30 cellular contexts compared by ENCODE assay signal in the genomic region with DNA sequence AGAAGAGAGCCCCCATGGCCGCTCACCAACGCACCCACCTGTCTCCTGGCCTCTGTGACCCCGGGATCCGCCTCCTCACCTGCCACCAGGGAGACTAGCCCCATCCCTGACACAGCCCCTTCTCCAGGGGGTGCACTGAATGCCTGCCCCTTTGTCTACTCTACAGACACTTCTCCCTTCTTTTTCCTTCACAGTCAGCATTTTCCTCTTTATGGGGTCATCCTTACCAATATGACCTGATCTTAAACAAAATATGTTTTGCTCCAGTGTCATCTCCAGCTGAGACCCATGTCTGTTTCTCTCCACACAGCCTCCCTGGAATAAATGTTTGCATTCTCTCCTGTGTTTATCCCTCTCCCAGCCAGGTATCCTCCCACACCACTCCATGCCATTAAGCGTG. TPM values are rescaled to one million over a fixed set of nuclear protein-coding genes. Genes with fewer than 3 reads are reported as not detected.
"Had no signal": no experiment of that assay in that cellular context is flagged by ENCODE, and none has a peak within 500 bp of the region (broad histone marks: within the 10 kb centered on the region; RNA-seq: fewer than 3 reads in every experiment).

No MANE protein-coding gene starts in this region.

- DNase-seq: activated CD4-positive, alpha-beta memory T cell treated with anti-CD3 and anti-CD28 coated beads, Interleukin-2, amount 10 ng/mL, durations not matched to agents 7 days and 5 days; activated CD4-positive, alpha-beta T cell treated with anti-CD3 and anti-CD28 coated beads, Interleukin-2, amount 10 ng/mL, durations not matched to agents 24 days and 14 days; activated CD4-positive, CD25-positive, alpha-beta regulatory T cell; activated gamma-delta T cell treated with Interleukin-2 at 50 U/mL for 16 hours; adrenal gland; brain microvascular endothelial cell; caudate nucleus; effector CD4-positive, alpha-beta T cell; heart right ventricle; islet precursor cell; left cardiac atrium; nephron progenitor cell; pancreas; right cardiac atrium; stimulated activated CD4-positive, alpha-beta T cell treated with anti-CD3 and anti-CD28 coated beads, Interleukin-1b, Interleukin-23, amount 100 ng/mL, for 48 hours; stimulated activated naive CD4-positive, alpha-beta T cell had no signal

- H3K4me3 ChIP-seq: adrenal gland, ascending aorta, heart right ventricle, pancreas, thoracic aorta, upper lobe of left lung had no signal

- H3K27me3 Mint-ChIP-seq: activated naive CD8-positive, alpha-beta T cell had no signal

- H3K36me3 ChIP-seq: adrenal gland, ascending aorta, brain microvascular endothelial cell, heart right ventricle, pancreas, thoracic aorta, upper lobe of left lung had no signal

- H3K4me1 ChIP-seq: adrenal gland, ascending aorta, heart right ventricle, pancreas, upper lobe of left lung had no signal

- H3K4me3 Mint-ChIP-seq: activated CD4-positive, alpha-beta memory T cell treated with anti-CD3 and anti-CD28 coated beads, Interleukin-2, amount 10 ng/mL, durations not matched to agents 7 days and 5 days; activated CD4-positive, alpha-beta T cell treated with anti-CD3 and anti-CD28 coated beads, Interleukin-2, amount 10 ng/mL, durations not matched to agents 24 days and 14 days; activated naive CD8-positive, alpha-beta T cell; activated T-helper 1 cell treated with anti-CD3 and anti-CD28 coated beads, Interleukin-12 subunit alpha, Interleukin-12 subunit beta, Interleukin-2, Interleukin-4 antibody, amounts not matched to agents 30 ng/mL and 10 ng/mL and 1 ng/mL, durations not matched to agents 14 hours and 24 hours and 36 hours; dendritic cell treated with granulocyte-macrophage colony-stimulating factor and Interleukin-4, amounts not matched to agents 40 ng/mL and 50 ng/mL, for 4 days; nephron progenitor cell; T-helper 1 cell treated with Interleukin-12 subunit alpha and Interleukin-12 subunit beta and Interleukin-4 antibody, amounts not matched to agents 30 μg/mL and 1 μg/mL, for 36 hours had no signal

- H3K9me3 ChIP-seq: adrenal gland, ascending aorta, heart right ventricle, pancreas, thoracic aorta, upper lobe of left lung had no signal

- H3K36me3 Mint-ChIP-seq: activated naive CD8-positive, alpha-beta T cell had no signal

- H3K27ac Mint-ChIP-seq: activated CD4-positive, alpha-beta memory T cell treated with anti-CD3 and anti-CD28 coated beads, Interleukin-2, amount 10 ng/mL, durations not matched to agents 7 days and 5 days; activated CD4-positive, alpha-beta T cell treated with anti-CD3 and anti-CD28 coated beads, Interleukin-2, amount 10 ng/mL, durations not matched to agents 24 days and 14 days; activated naive CD8-positive, alpha-beta T cell; activated T-helper 1 cell treated with anti-CD3 and anti-CD28 coated beads, Interleukin-12 subunit alpha, Interleukin-12 subunit beta, Interleukin-2, Interleukin-4 antibody, amounts not matched to agents 30 ng/mL and 10 ng/mL and 1 ng/mL, durations not matched to agents 14 hours and 24 hours and 36 hours; dendritic cell treated with granulocyte-macrophage colony-stimulating factor and Interleukin-4, amounts not matched to agents 40 ng/mL and 50 ng/mL, for 4 days; nephron progenitor cell; T-helper 1 cell treated with Interleukin-12 subunit alpha and Interleukin-12 subunit beta and Interleukin-4 antibody, amounts not matched to agents 30 μg/mL and 1 μg/mL, for 36 hours had no signal

- H3K9me3 Mint-ChIP-seq: activated CD4-positive, alpha-beta memory T cell treated with anti-CD3 and anti-CD28 coated beads, Interleukin-2, amount 10 ng/mL, durations not matched to agents 7 days and 5 days; activated CD4-positive, alpha-beta T cell treated with anti-CD3 and anti-CD28 coated beads, Interleukin-2, amount 10 ng/mL, durations not matched to agents 24 days and 14 days; activated T-helper 1 cell treated with anti-CD3 and anti-CD28 coated beads, Interleukin-12 subunit alpha, Interleukin-12 subunit beta, Interleukin-2, Interleukin-4 antibody, amounts not matched to agents 30 ng/mL and 10 ng/mL and 1 ng/mL, durations not matched to agents 14 hours and 24 hours and 36 hours; dendritic cell treated with granulocyte-macrophage colony-stimulating factor and Interleukin-4, amounts not matched to agents 40 ng/mL and 50 ng/mL, for 4 days; T-helper 1 cell treated with Interleukin-12 subunit alpha and Interleukin-12 subunit beta and Interleukin-4 antibody, amounts not matched to agents 30 μg/mL and 1 μg/mL, for 36 hours had no signal

- H3K27me3 ChIP-seq: adrenal gland, ascending aorta, brain microvascular endothelial cell, pancreas, upper lobe of left lung had no signal

- ATAC-seq: heart right ventricle, left cardiac atrium, pancreas, right cardiac atrium had no signal

- H3K27ac ChIP-seq: adrenal gland, ascending aorta, brain microvascular endothelial cell, heart right ventricle, pancreas, thoracic aorta, upper lobe of left lung had no signal

RNA-seq across cellular contexts. Expression of gene CCR6, which starts 14.6 kb away (rescaled TPM):
- total RNA-seq: activated CD4-positive, alpha-beta T cell treated with anti-CD3 and anti-CD28 coated beads, Interleukin-2, amount 10 ng/mL, durations not matched to agents 24 days and 14 days; activated T-helper 1 cell treated with anti-CD3 and anti-CD28 coated beads, Interleukin-12 subunit alpha, Interleukin-12 subunit beta, Interleukin-2, Interleukin-4 antibody, amounts not matched to agents 30 ng/mL and 10 ng/mL and 1 ng/mL, durations not matched to agents 14 hours and 24 hours and 36 hours; adrenal gland; ascending aorta; epithelial cell of proximal tubule; fibroblast of villous mesenchyme; left cardiac atrium; myocyte; pulmonary artery endothelial cell; right cardiac atrium; thoracic aorta had no signal
- polyA plus RNA-seq: adrenal gland, heart right ventricle, right cardiac atrium had no signal

RNA-seq across cellular contexts. Expression of gene GPR31, which starts 49.5 kb away (rescaled TPM):
- total RNA-seq: activated CD4-positive, alpha-beta memory T cell treated with anti-CD3 and anti-CD28 coated beads, Interleukin-2, amount 10 ng/mL, durations not matched to agents 7 days and 5 days; activated CD4-positive, alpha-beta T cell treated with anti-CD3 and anti-CD28 coated beads, Interleukin-2, amount 10 ng/mL, durations not matched to agents 24 days and 14 days; activated T-helper 1 cell treated with anti-CD3 and anti-CD28 coated beads, Interleukin-12 subunit alpha, Interleukin-12 subunit beta, Interleukin-2, Interleukin-4 antibody, amounts not matched to agents 30 ng/mL and 10 ng/mL and 1 ng/mL, durations not matched to agents 14 hours and 24 hours and 36 hours; adrenal gland; ascending aorta; epithelial cell of proximal tubule; fibroblast of villous mesenchyme; heart right ventricle; left cardiac atrium; liver; mononuclear cell; myocyte; pancreas; pulmonary artery endothelial cell; right cardiac atrium; skeletal muscle tissue; thoracic aorta; upper lobe of left lung had no signal
- polyA plus RNA-seq: adrenal gland, heart right ventricle, liver, pancreas, right cardiac atrium had no signal
